Comparison of ENCODE assay signal across 1 cellular context in the genomic region with DNA sequence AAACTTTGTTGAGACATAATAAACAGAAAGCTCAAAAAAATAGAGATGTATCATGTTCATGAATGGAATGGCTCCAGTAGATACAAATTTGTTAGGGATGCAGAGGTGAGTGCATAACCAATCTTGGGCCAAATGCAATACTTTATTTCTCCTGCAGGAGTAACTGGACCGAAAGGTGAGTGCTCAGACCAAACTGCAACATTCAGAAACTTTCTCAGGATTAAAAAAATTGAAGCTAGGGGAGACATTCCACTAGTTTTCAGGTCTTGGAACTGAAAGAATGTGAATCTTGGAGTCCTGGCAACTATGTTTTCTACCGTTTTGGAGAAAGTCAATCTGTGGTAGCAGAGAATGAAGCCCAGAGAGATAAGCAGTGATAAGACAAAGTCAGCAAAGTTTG.
TF ChIP-seq lines count a peak whose summit lies in the region.

No MANE protein-coding gene starts in this region.

TF ChIP-seq in HepG2, 621 proteins besides CTCF, POLR2A, EP300 and RAD21:
- TF ChIP-seq ADNP (CRISPR knock-in tag; IDR thresholded peaks at IDR 0.05), result no peak
- no peak for TF ChIP-seq ZMAT3 (CRISPR knock-in tag; conservative IDR thresholded peaks at IDR 0.05)
- TF ChIP-seq, protein P1, sequence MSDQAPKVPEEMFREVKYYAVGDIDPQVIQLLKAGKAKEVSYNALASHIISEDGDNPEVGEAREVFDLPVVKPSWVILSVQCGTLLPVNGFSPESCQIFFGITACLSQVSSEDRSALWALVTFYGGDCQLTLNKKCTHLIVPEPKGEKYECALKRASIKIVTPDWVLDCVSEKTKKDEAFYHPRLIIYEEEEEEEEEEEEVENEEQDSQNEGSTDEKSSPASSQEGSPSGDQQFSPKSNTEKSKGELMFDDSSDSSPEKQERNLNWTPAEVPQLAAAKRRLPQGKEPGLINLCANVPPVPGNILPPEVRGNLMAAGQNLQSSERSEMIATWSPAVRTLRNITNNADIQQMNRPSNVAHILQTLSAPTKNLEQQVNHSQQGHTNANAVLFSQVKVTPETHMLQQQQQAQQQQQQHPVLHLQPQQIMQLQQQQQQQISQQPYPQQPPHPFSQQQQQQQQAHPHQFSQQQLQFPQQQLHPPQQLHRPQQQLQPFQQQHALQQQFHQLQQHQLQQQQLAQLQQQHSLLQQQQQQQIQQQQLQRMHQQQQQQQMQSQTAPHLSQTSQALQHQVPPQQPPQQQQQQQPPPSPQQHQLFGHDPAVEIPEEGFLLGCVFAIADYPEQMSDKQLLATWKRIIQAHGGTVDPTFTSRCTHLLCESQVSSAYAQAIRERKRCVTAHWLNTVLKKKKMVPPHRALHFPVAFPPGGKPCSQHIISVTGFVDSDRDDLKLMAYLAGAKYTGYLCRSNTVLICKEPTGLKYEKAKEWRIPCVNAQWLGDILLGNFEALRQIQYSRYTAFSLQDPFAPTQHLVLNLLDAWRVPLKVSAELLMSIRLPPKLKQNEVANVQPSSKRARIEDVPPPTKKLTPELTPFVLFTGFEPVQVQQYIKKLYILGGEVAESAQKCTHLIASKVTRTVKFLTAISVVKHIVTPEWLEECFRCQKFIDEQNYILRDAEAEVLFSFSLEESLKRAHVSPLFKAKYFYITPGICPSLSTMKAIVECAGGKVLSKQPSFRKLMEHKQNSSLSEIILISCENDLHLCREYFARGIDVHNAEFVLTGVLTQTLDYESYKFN (CRISPR knock-in tag; conservative IDR thresholded peaks at IDR 0.05), result no peak
- no peak for TF ChIP-seq ZNF263 (CRISPR knock-in tag; IDR thresholded peaks at IDR 0.05)
- no peak for TF ChIP-seq AHDC1 (CRISPR knock-in tag; IDR thresholded peaks at IDR 0.05; ENCODE audit: borderline replicate concordance)
- no peak for TF ChIP-seq PAWR (CRISPR knock-in tag; IDR thresholded peaks at IDR 0.05; ENCODE audit: borderline replicate concordance)
- no peak for TF ChIP-seq ZNF788 (CRISPR knock-in tag; IDR thresholded peaks at IDR 0.05; ENCODE audit: borderline replicate concordance)
